Comparison of ENCODE assay signal across 9 cellular contexts in genomic region chr1:51627672-51628071, GRCh38. TPM values are rescaled to one million over a fixed set of nuclear protein-coding genes. Genes with fewer than 3 reads are reported as not detected.
A peak's percentile ranks its signal among the peaks of the same experiment; 100 is the strongest.
DNase-seq lines count a peak whose midpoint lies in the region; ATAC-seq and TF ChIP-seq lines count a peak whose summit lies in the region.
"Had no signal": no experiment of that assay in that cellular context is flagged by ENCODE, and none has a peak within 500 bp of the region (broad histone marks: within the 10 kb centered on the region; RNA-seq: fewer than 3 reads in every experiment).

No MANE protein-coding gene starts in this region.

- peaks cover 41% of the 10 kb centered on the region for H3K4me1 ChIP-seq in Loucy (ENCODE audit: insufficient read depth, low read length, poor library complexity, severe bottlenecking)
- peaks cover 9% of the 10 kb centered on the region for H3K4me1 ChIP-seq in mammary epithelial cell (ENCODE audit: insufficient read depth, low read length)

- H3K9me2 ChIP-seq in Loucy (replicated peaks; ENCODE audit: low read depth, low read length) = no peaks in the 10 kb centered on the region

- in situ Hi-C loops in G401 (cut with HindIII; ENCODE audit: low sequenced_read_pairs) (no loop called here), mammary epithelial cell (cut with MboI; ENCODE audit: low sequenced_read_pairs in 2 of 2) (loop anchor here (10.0 kb wide), 2 partner anchors 137 to 147 kb away; no protein-coding TSS in a partner anchor)

- no peak overlapping the region for H3K4me3 ChIP-seq in Loucy (ENCODE audit: low read length, poor library complexity, severe bottlenecking)
- H3K4me3 ChIP-seq in mammary epithelial cell (replicated peaks in 1 of 3; ENCODE audit: insufficient read depth in 1 of 3, low read depth in 2 of 3, low read length in 3 of 3) = no peak overlapping the region
- H3K4me3 ChIP-seq in MG63 = no peak overlapping the region
- H3K4me3 ChIP-seq: SJCRH30 had no signal

- no peaks in the 10 kb centered on the region for H3K27me3 ChIP-seq in Loucy (ENCODE audit: insufficient read depth, low read length, poor library complexity, severe bottlenecking)
- H3K27me3 ChIP-seq in mammary epithelial cell (ENCODE audit: insufficient read depth, low read length) = no peaks in the 10 kb centered on the region
- H3K27me3 ChIP-seq in MG63 = no peaks in the 10 kb centered on the region
- H3K27me3 ChIP-seq: SJCRH30 had no signal

- H3K79me2 ChIP-seq in Loucy (ENCODE audit: insufficient read depth, low read length) (peaks cover 82% of the 10 kb centered on the region), mammary epithelial cell (ENCODE audit: insufficient read depth, low read length) (peaks cover 78% of the 10 kb centered on the region)

- TF ChIP-seq CTCF in Loucy (conservative IDR thresholded peaks at IDR 0.05; ENCODE audit: low read length) (peak; percentile 75), mammary epithelial cell (conservative IDR thresholded peaks at IDR 0.05 in 1 of 2, IDR thresholded peaks at IDR 0.05 in 1 of 2; ENCODE audit: extremely low read depth in 1 of 2, insufficient read depth in 1 of 2, low read depth in 1 of 2, low read length in 2 of 2) (peak; percentile 36 to 63)

- DNase-seq in G401 (ENCODE audit: low spot score) (peak; percentile 35), mammary epithelial cell (peak; percentile 52), myocyte (ENCODE audit: low read depth) (peak; percentile 45), MG63 (no peak)
- no peak for DNase-seq in stimulated activated CD4-positive, alpha-beta T cell treated with anti-CD3 and anti-CD28 coated beads, Interleukin-15, amount 100 ng/mL, for 24 hours

- H3K27ac ChIP-seq in mammary epithelial cell (ENCODE audit: insufficient read depth, low read depth, low read length) = no peak overlapping the region
- H3K27ac ChIP-seq: SJCRH30 had no signal

- dilution Hi-C loops in mammary epithelial cell (cut with HindIII; ENCODE audit: low sequenced_read_pairs) = no loop called here

- intact Hi-C loops in mammary epithelial cell (cut with micrococcal nuclease) = loop anchor here (1.0 to 2.0 kb wide), 3 partner anchors 101 to 375 kb away; no protein-coding TSS in a partner anchor

- ATAC-seq in GM19455 (IDR thresholded peaks at IDR 0.05; ENCODE audit: unreplicated experiment) (no peak), GM18907 (IDR thresholded peaks at IDR 0.05; ENCODE audit: unreplicated experiment) (no peak)

- 82% methylated on average over 2 of the region's 2 CpGs for WGBS in mammary epithelial cell (ENCODE audit: low coverage, missing lambda C conversion rate)

- H3K4me2 ChIP-seq in Loucy (ENCODE audit: low read depth, low read length, poor library complexity, severe bottlenecking) (no peak overlapping the region), mammary epithelial cell (ENCODE audit: insufficient read depth, low read depth, low read length) (no peak overlapping the region)

- H2AFZ ChIP-seq in Loucy (ENCODE audit: low read length) = no peak overlapping the region
- H2AFZ ChIP-seq in mammary epithelial cell (ENCODE audit: low read depth, low read length) = no peak overlapping the region

- peaks cover 9% of the 10 kb centered on the region for H4K20me1 ChIP-seq in Loucy (ENCODE audit: insufficient read depth, low read length, poor library complexity, severe bottlenecking)
- no peaks in the 10 kb centered on the region for H4K20me1 ChIP-seq in mammary epithelial cell (ENCODE audit: insufficient read depth, low read length)

- H3K9ac ChIP-seq in Loucy (ENCODE audit: low read depth, low read length, poor library complexity, severe bottlenecking) (no peak overlapping the region), mammary epithelial cell (ENCODE audit: insufficient read depth, low read length) (no peak overlapping the region)

- H3K36me3 ChIP-seq in Loucy (ENCODE audit: insufficient read depth, low read length) = no peaks in the 10 kb centered on the region
- H3K36me3 ChIP-seq in mammary epithelial cell (ENCODE audit: insufficient read depth, low read length) = no peaks in the 10 kb centered on the region
- no peaks in the 10 kb centered on the region for H3K36me3 ChIP-seq in MG63
- H3K36me3 ChIP-seq: SJCRH30 had no signal

- BruUV-seq in mammary epithelial cell (replicated peaks; lab: Mats Ljungman, UMichigan) = no TSS peak

- H3K9me3 ChIP-seq in Loucy (ENCODE audit: insufficient read depth, low read depth, low read length) (no peaks in the 10 kb centered on the region), mammary epithelial cell (replicated peaks; ENCODE audit: insufficient read depth, low read length) (no peaks in the 10 kb centered on the region), MG63 (no peaks in the 10 kb centered on the region)
- H3K9me3 ChIP-seq: SJCRH30 had no signal

- no peaks in the 10 kb centered on the region for H3F3A ChIP-seq in Loucy (ENCODE audit: low read depth)

- CTCF ChIA-PET in mammary epithelial cell (lab: Charles Lee; ENCODE audit: low non-redundant PET) = interaction anchor here (0.8 to 1.0 kb wide), 2 partner anchors 58 to 141 kb away, joined by 3 to 18 read pairs; no protein-coding TSS in a partner anchor

RNA-seq across cellular contexts. Expression of gene OSBPL9, which starts 10.8 kb away (rescaled TPM):
- total RNA-seq in G401 (2014; rRNA removed; shearing (Covaris generic)) = 115 and 174 TPM in 2 replicates
- total RNA-seq in mammary epithelial cell = 10 to 100 TPM; 59.0 to 87.5 TPM
- polyA plus RNA-seq in mammary epithelial cell = 42.2 TPM
- polyA minus RNA-seq in mammary epithelial cell = 129 TPM
- total RNA-seq in myocyte = 23.5 and 31.7 TPM in 2 replicates
- polyA plus RNA-seq in myocyte (2012) = 19.5 TPM
- total RNA-seq in MG63 (2014; rRNA removed; shearing (Covaris generic); ENCODE audit: low replicate concordance) = 31.7 and 45.5 TPM in 2 replicates

Comparison
In these comparisons a context has a peak if more than half of its experiments do, and no peak if none do; other contexts are left out.
1. DNase-seq: peak in G401 (single experiment), mammary epithelial cell (single experiment) and myocyte (single experiment); none in stimulated activated CD4-positive, alpha-beta T cell treated with anti-CD3 and anti-CD28 coated beads, Interleukin-15, amount 100 ng/mL, for 24 hours (single experiment) and MG63 (single experiment).